In the genomic region with DNA sequence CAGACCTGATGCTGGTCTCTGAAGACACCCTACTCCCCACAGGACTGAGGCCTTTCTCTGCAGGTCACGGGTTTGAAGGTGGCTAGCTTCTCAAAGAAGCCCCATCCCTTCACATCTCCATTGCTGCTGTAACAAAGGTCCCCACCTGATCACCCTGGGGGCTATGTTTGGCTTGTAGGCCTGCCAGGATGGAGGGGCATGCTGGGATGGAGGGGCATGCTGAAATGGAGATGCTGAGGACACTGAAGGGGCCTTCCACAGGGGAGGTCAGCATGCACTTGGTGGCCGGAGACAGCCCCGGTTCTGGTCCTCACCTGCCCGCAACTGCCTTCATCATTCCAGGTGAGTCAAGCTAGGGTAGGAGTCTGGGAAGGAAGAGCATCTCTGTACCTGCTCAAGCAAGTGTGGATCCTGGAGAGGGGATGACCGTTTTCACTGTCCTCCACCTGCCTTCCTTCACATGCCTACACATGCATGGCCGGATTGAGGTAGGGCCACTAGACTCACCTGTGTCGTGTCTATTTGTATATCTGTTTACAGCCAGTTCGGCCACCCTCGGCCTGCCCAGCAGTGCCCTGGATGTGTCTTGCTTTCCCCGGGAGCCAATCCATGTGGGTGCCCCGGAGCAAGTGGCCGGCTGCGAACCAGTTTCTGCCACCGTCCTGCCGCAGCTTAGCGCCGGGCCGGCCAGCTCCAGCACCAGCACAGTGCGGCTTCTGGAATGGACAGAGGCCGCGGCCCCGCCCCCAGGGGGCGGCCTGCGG, we compare ENCODE assay signal across 8 cellular contexts. TPM values are rescaled to one million over a fixed set of nuclear protein-coding genes. Genes with fewer than 3 reads are reported as not detected.
DNase-seq lines count a peak whose midpoint lies in the region; ATAC-seq and TF ChIP-seq lines count a peak whose summit lies in the region.

No MANE protein-coding gene starts in this region.

- peak overlapping the region; percentile 54 to 86 (median 84) for H3K9ac ChIP-seq in skeletal muscle tissue (ENCODE audit: low read depth in 1 of 3, low read length in 3 of 3)

- no peaks in the 10 kb centered on the region for H3K9me2 ChIP-seq in OCI-LY7 (ENCODE audit: insufficient read depth, low read length)

- TF ChIP-seq CTCF in OCI-LY7 (conservative IDR thresholded peaks at IDR 0.05; ENCODE audit: low read length) = no peak
- no peak for TF ChIP-seq CTCF in fibroblast of the aortic adventitia (IDR thresholded peaks at IDR 0.05; ENCODE audit: insufficient read depth, low read length)

- no peaks in the 10 kb centered on the region for H4K20me1 ChIP-seq in OCI-LY7 (ENCODE audit: insufficient read depth, low read length)

- H3K4me3 ChIP-seq in OCI-LY7 (ENCODE audit: low read depth, low read length, poor library complexity, severe bottlenecking) = peak overlapping the region; percentile 70
- peak overlapping the region; percentile 69 for H3K4me3 ChIP-seq in fibroblast of the aortic adventitia (ENCODE audit: low read depth, low read length)
- H3K4me3 ChIP-seq in skeletal muscle tissue (ENCODE audit: low read length in 3 of 3) = peak overlapping the region; percentile 68 to 83 (median 81)

- peaks cover 6% of the 10 kb centered on the region; the same call in 1 of the 2 replicates for H3K79me2 ChIP-seq in OCI-LY7 (ENCODE audit: insufficient read depth, low read depth, low read length)

- CTCF ChIA-PET in OCI-LY7 (lab: Charles Lee; ENCODE audit: unreplicated experiment) = no interaction called here

- DNase-seq in OCI-LY7 (ENCODE audit: low spot score) = no peak
- DNase-seq in fibroblast of the aortic adventitia (ENCODE audit: low read depth) = no peak
- DNase-seq in C1 segment of cervical spinal cord (lab: John Stamatoyannopoulos, UW) = no peak
- no peak for DNase-seq in SW480 (ENCODE audit: low spot score)

- H3K9me3 ChIP-seq in OCI-LY7 (ENCODE audit: low read length) (no peaks in the 10 kb centered on the region), skeletal muscle tissue (ENCODE audit: control insufficient read depth in 3 of 3, low read length in 3 of 3) (no peaks in the 10 kb centered on the region)

- peaks cover 10% of the 10 kb centered on the region for H3K36me3 ChIP-seq in OCI-LY7 (ENCODE audit: insufficient read depth, low read length)
- H3K36me3 ChIP-seq in skeletal muscle tissue (ENCODE audit: control insufficient read depth in 3 of 3, insufficient read depth in 3 of 3, low read length in 3 of 3) = peaks cover 0 to 2% (median 0%) of the 10 kb centered on the region in 3 donors

- BruUV-seq in OCI-LY7 (replicated peaks; lab: Mats Ljungman, UMichigan) = no TSS peak

- ATAC-seq in HG03095 (IDR thresholded peaks at IDR 0.05; ENCODE audit: unreplicated experiment) (no peak), HG03175 (IDR thresholded peaks at IDR 0.05; ENCODE audit: unreplicated experiment) (no peak)

- H3K4me1 ChIP-seq in OCI-LY7 (ENCODE audit: insufficient read depth, low read length, poor library complexity, severe bottlenecking) = peaks cover 14% of the 10 kb centered on the region
- peaks cover 6 to 14% (median 13%) of the 10 kb centered on the region in 3 donors for H3K4me1 ChIP-seq in skeletal muscle tissue (ENCODE audit: control insufficient read depth in 3 of 3, insufficient read depth in 3 of 3, low read length in 3 of 3)

- peak overlapping the region; percentile 59; the same call in 1 of the 2 replicates for H2AFZ ChIP-seq in OCI-LY7 (ENCODE audit: low read length)

- H3K27me3 ChIP-seq in skeletal muscle tissue (ENCODE audit: control insufficient read depth in 3 of 3, insufficient read depth in 3 of 3, low read length in 3 of 3) = peaks cover 0 to 2% (median 2%) of the 10 kb centered on the region in 3 donors

- POLR2A ChIA-PET in OCI-LY7 (lab: Charles Lee) = interaction anchor here (2.4 kb wide), 1 partner anchor 56 kb away, joined by 13 read pairs; a partner anchor contains a TSS

- peak; percentile 67 for TF ChIP-seq POLR2A in GM19099 (IDR thresholded peaks at IDR 0.05; ENCODE audit: extremely low read depth, insufficient read length, low read depth)

- peak overlapping the region; percentile 63 for H3K4me2 ChIP-seq in OCI-LY7 (ENCODE audit: low read length)

- intact Hi-C loops in OCI-LY7 (cut with micrococcal nuclease; ENCODE audit: unreplicated experiment) = loop anchor here (2.0 kb wide), 1 partner anchor 55 kb away; no protein-coding TSS in a partner anchor

- no peak overlapping the region for H3K27ac ChIP-seq in OCI-LY7 (ENCODE audit: low read depth, low read length, poor library complexity, severe bottlenecking)
- no peak overlapping the region for H3K27ac ChIP-seq in skeletal muscle tissue (ENCODE audit: low read depth, low read length)

RNA-seq across cellular contexts. Expression of a gene that starts 6.0 kb away (rescaled TPM):
- total RNA-seq in OCI-LY7 (2014; rRNA removed; shearing (Covaris generic)) = 22.4 and 23.8 TPM in 2 replicates
- total RNA-seq in OCI-LY7 (2022) = 27.8 and 28.3 TPM in 2 replicates
- 8.9 and 13.4 TPM in 2 replicates for total RNA-seq in fibroblast of the aortic adventitia (ENCODE audit: low replicate concordance)
- 7.8 TPM for total RNA-seq in skeletal muscle tissue

RNA-seq across cellular contexts. Expression of a gene that starts 45.3 kb away (rescaled TPM):
- 0.41 and 1.3 TPM in 2 replicates for total RNA-seq in OCI-LY7 (2014; rRNA removed; shearing (Covaris generic))
- total RNA-seq in OCI-LY7 (2022) (0.48 and 0.87 TPM in 2 replicates), fibroblast of the aortic adventitia (ENCODE audit: low replicate concordance) (0.09 TPM in 1 of 2 replicates, not detected in the other), skeletal muscle tissue (1.0 TPM)

RNA-seq across cellular contexts. Expression of a gene that starts 55.8 kb away (rescaled TPM):
- 64.3 and 66.9 TPM in 2 replicates for total RNA-seq in OCI-LY7 (2014; rRNA removed; shearing (Covaris generic))
- total RNA-seq in OCI-LY7 (2022) (171 and 176 TPM in 2 replicates), fibroblast of the aortic adventitia (ENCODE audit: low replicate concordance) (70.8 and 72.0 TPM in 2 replicates), skeletal muscle tissue (44.9 TPM)
